ENCODE assay signal across 1 cellular context in the genomic region with DNA sequence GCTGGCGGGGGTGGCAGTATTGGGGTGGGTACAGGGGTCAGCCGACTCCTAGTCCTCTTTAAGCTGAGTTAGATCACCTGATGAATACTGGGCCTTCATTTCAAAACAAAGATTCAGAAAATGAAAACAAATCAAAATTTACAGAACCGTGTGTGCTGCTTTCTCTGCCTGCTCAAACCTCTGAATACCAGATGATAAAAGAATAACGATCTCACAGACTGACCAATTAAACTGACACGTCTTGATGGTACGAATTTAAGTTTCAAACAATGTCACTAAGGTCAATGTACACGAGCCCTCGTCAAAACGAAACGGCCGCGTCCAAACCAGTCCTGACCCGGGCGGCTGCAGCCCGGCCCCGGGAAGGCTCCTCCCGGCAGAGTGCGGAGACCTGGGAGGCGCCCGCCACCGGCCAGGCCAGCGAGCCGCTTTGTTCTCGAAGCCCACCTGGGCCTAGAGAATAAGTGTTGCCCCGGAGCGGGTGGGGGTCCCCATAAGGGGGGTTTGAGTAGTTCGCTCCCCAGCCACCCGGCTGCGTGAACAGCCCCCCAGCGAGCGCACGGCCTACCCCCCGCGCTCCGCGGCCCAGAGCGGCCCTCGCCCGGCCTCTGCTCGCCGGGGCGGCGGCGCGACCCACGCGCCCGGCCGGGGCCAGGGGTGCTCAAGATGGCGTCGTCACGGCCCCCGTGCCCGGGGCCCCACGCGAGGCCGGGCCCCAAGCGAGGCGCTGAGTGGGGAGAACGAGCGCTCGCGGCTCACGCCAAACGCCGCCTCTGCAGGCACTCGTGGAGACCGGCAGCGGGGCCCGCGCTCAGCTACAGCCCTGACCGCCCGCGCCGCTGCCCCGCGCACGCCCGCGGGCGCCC.
TF ChIP-seq lines count a peak whose summit lies in the region.

No MANE protein-coding gene starts in this region.

TF ChIP-seq in HepG2, 621 proteins besides CTCF, POLR2A, EP300 and RAD21 (continued from another document and continues in another):
- TF ChIP-seq, protein P1, sequence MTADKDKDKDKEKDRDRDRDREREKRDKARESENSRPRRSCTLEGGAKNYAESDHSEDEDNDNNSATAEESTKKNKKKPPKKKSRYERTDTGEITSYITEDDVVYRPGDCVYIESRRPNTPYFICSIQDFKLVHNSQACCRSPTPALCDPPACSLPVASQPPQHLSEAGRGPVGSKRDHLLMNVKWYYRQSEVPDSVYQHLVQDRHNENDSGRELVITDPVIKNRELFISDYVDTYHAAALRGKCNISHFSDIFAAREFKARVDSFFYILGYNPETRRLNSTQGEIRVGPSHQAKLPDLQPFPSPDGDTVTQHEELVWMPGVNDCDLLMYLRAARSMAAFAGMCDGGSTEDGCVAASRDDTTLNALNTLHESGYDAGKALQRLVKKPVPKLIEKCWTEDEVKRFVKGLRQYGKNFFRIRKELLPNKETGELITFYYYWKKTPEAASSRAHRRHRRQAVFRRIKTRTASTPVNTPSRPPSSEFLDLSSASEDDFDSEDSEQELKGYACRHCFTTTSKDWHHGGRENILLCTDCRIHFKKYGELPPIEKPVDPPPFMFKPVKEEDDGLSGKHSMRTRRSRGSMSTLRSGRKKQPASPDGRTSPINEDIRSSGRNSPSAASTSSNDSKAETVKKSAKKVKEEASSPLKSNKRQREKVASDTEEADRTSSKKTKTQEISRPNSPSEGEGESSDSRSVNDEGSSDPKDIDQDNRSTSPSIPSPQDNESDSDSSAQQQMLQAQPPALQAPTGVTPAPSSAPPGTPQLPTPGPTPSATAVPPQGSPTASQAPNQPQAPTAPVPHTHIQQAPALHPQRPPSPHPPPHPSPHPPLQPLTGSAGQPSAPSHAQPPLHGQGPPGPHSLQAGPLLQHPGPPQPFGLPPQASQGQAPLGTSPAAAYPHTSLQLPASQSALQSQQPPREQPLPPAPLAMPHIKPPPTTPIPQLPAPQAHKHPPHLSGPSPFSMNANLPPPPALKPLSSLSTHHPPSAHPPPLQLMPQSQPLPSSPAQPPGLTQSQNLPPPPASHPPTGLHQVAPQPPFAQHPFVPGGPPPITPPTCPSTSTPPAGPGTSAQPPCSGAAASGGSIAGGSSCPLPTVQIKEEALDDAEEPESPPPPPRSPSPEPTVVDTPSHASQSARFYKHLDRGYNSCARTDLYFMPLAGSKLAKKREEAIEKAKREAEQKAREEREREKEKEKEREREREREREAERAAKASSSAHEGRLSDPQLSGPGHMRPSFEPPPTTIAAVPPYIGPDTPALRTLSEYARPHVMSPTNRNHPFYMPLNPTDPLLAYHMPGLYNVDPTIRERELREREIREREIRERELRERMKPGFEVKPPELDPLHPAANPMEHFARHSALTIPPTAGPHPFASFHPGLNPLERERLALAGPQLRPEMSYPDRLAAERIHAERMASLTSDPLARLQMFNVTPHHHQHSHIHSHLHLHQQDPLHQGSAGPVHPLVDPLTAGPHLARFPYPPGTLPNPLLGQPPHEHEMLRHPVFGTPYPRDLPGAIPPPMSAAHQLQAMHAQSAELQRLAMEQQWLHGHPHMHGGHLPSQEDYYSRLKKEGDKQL (CRISPR knock-in tag; IDR thresholded peaks at IDR 0.05; ENCODE audit: low read depth) = no peak
- TF ChIP-seq, protein P2, sequence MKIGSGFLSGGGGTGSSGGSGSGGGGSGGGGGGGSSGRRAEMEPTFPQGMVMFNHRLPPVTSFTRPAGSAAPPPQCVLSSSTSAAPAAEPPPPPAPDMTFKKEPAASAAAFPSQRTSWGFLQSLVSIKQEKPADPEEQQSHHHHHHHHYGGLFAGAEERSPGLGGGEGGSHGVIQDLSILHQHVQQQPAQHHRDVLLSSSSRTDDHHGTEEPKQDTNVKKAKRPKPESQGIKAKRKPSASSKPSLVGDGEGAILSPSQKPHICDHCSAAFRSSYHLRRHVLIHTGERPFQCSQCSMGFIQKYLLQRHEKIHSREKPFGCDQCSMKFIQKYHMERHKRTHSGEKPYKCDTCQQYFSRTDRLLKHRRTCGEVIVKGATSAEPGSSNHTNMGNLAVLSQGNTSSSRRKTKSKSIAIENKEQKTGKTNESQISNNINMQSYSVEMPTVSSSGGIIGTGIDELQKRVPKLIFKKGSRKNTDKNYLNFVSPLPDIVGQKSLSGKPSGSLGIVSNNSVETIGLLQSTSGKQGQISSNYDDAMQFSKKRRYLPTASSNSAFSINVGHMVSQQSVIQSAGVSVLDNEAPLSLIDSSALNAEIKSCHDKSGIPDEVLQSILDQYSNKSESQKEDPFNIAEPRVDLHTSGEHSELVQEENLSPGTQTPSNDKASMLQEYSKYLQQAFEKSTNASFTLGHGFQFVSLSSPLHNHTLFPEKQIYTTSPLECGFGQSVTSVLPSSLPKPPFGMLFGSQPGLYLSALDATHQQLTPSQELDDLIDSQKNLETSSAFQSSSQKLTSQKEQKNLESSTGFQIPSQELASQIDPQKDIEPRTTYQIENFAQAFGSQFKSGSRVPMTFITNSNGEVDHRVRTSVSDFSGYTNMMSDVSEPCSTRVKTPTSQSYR (CRISPR knock-in tag; IDR thresholded peaks at IDR 0.05; ENCODE audit: borderline replicate concordance) = no peak
- 0 out of 2 replicates have a peak, but pooled peaks have one; percentile 42 for TF ChIP-seq SP140L (CRISPR knock-in tag; IDR thresholded peaks at IDR 0.05; ENCODE audit: borderline replicate concordance)
- TF ChIP-seq BCL6 (CRISPR knock-in tag; IDR thresholded peaks at IDR 0.05) = no peak
- TF ChIP-seq, protein P3, sequence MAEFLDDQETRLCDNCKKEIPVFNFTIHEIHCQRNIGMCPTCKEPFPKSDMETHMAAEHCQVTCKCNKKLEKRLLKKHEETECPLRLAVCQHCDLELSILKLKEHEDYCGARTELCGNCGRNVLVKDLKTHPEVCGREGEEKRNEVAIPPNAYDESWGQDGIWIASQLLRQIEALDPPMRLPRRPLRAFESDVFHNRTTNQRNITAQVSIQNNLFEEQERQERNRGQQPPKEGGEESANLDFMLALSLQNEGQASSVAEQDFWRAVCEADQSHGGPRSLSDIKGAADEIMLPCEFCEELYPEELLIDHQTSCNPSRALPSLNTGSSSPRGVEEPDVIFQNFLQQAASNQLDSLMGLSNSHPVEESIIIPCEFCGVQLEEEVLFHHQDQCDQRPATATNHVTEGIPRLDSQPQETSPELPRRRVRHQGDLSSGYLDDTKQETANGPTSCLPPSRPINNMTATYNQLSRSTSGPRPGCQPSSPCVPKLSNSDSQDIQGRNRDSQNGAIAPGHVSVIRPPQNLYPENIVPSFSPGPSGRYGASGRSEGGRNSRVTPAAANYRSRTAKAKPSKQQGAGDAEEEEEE (CRISPR knock-in tag; IDR thresholded peaks at IDR 0.05; ENCODE audit: borderline replicate concordance) = 0 out of 2 replicates have a peak, but pooled peaks have one; percentile 11
- TF ChIP-seq PHF21A (CRISPR knock-in tag; IDR thresholded peaks at IDR 0.05) = 0 out of 2 replicates have a peak, but pooled peaks have one; percentile 20
- TF ChIP-seq MAFG (CRISPR knock-in tag; IDR thresholded peaks at IDR 0.05) = no peak
- TF ChIP-seq RXRA (CRISPR knock-in tag; IDR thresholded peaks at IDR 0.05) = 0 out of 2 replicates have a peak, but pooled peaks have one; percentile 2
- TF ChIP-seq FOXC1 (CRISPR knock-in tag; IDR thresholded peaks at IDR 0.05; ENCODE audit: borderline replicate concordance) = peak; percentile 48; the same call in 1 of the 2 replicates
- TF ChIP-seq FOSL1 (CRISPR knock-in tag; IDR thresholded peaks at IDR 0.05; ENCODE audit: borderline replicate concordance) = peak; percentile 27; the same call in 1 of the 2 replicates
- TF ChIP-seq ZNF792 (CRISPR knock-in tag; IDR thresholded peaks at IDR 0.05) = 0 out of 2 replicates have a peak, but pooled peaks have one; percentile 25
- TF ChIP-seq, protein P4, sequence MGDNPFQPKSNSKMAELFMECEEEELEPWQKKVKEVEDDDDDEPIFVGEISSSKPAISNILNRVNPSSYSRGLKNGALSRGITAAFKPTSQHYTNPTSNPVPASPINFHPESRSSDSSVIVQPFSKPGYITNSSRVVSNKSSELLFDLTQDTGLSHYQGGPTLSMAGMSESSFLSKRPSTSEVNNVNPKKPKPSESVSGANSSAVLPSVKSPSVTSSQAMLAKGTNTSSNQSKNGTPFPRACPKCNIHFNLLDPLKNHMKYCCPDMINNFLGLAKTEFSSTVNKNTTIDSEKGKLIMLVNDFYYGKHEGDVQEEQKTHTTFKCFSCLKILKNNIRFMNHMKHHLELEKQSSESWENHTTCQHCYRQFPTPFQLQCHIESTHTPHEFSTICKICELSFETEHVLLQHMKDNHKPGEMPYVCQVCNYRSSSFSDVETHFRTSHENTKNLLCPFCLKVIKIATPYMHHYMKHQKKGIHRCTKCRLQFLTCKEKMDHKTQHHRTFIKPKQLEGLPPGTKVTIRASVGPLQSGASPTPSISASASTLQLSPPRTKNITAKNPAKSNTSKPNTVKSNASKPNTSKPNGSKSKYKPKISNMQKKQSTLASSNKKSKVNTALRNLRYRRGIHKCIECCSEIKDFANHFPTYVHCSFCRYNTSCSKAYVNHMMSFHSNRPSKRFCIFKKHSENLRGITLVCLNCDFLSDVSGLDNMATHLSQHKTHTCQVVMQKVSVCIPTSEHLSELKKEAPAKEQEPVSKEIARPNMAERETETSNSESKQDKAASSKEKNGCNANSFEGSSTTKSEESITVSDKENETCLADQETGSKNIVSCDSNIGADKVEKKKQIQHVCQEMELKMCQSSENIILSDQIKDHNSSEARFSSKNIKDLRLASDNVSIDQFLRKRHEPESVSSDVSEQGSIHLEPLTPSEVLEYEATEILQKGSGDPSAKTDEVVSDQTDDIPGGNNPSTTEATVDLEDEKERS (CRISPR knock-in tag; IDR thresholded peaks at IDR 0.05) = no peak
- no peak for TF ChIP-seq SIX1 (CRISPR knock-in tag; IDR thresholded peaks at IDR 0.05; ENCODE audit: borderline replicate concordance)
- TF ChIP-seq, protein P5, sequence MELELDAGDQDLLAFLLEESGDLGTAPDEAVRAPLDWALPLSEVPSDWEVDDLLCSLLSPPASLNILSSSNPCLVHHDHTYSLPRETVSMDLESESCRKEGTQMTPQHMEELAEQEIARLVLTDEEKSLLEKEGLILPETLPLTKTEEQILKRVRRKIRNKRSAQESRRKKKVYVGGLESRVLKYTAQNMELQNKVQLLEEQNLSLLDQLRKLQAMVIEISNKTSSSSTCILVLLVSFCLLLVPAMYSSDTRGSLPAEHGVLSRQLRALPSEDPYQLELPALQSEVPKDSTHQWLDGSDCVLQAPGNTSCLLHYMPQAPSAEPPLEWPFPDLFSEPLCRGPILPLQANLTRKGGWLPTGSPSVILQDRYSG (CRISPR knock-in tag; IDR thresholded peaks at IDR 0.05) = peak; percentile 32; the same call in 1 of the 2 replicates
- TF ChIP-seq KDM3A (CRISPR knock-in tag; IDR thresholded peaks at IDR 0.05; ENCODE audit: low read depth) = 0 out of 2 replicates have a peak, but pooled peaks have one; percentile 18
- no peak for TF ChIP-seq ZNF724P (CRISPR knock-in tag; IDR thresholded peaks at IDR 0.05; ENCODE audit: borderline replicate concordance)
- no peak for TF ChIP-seq ZNF530 (CRISPR knock-in tag; IDR thresholded peaks at IDR 0.05; ENCODE audit: low read depth)
- TF ChIP-seq RXRB (CRISPR knock-in tag; IDR thresholded peaks at IDR 0.05; ENCODE audit: borderline replicate concordance) = no peak
- TF ChIP-seq ZNF234 (CRISPR knock-in tag; conservative IDR thresholded peaks at IDR 0.05) = peak; percentile 84; the same call in 1 of the 2 replicates
- no peak for TF ChIP-seq XBP1 (CRISPR knock-in tag; IDR thresholded peaks at IDR 0.05)
- no peak for TF ChIP-seq SKI (IDR thresholded peaks at IDR 0.05; ENCODE audit: partially characterized antibody)
- TF ChIP-seq MTF1 (CRISPR knock-in tag; IDR thresholded peaks at IDR 0.05) = 0 out of 2 replicates have a peak, but pooled peaks have one; percentile 24
- peak; percentile 39; the same call in 1 of the 2 replicates for TF ChIP-seq ATF7-NPFF (CRISPR knock-in tag; IDR thresholded peaks at IDR 0.05; ENCODE audit: low read depth)
- TF ChIP-seq ZNF431 (CRISPR knock-in tag; IDR thresholded peaks at IDR 0.05; ENCODE audit: borderline replicate concordance, low read depth) = no peak
- TF ChIP-seq, protein P6, sequence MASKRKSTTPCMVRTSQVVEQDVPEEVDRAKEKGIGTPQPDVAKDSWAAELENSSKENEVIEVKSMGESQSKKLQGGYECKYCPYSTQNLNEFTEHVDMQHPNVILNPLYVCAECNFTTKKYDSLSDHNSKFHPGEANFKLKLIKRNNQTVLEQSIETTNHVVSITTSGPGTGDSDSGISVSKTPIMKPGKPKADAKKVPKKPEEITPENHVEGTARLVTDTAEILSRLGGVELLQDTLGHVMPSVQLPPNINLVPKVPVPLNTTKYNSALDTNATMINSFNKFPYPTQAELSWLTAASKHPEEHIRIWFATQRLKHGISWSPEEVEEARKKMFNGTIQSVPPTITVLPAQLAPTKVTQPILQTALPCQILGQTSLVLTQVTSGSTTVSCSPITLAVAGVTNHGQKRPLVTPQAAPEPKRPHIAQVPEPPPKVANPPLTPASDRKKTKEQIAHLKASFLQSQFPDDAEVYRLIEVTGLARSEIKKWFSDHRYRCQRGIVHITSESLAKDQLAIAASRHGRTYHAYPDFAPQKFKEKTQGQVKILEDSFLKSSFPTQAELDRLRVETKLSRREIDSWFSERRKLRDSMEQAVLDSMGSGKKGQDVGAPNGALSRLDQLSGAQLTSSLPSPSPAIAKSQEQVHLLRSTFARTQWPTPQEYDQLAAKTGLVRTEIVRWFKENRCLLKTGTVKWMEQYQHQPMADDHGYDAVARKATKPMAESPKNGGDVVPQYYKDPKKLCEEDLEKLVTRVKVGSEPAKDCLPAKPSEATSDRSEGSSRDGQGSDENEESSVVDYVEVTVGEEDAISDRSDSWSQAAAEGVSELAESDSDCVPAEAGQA (IDR thresholded peaks at IDR 0.05; ENCODE audit: low read depth) = no peak
- TF ChIP-seq, protein P6 (CRISPR knock-in tag; IDR thresholded peaks at IDR 0.05; ENCODE audit: borderline replicate concordance) = no peak
- TF ChIP-seq ZBTB7A (CRISPR knock-in tag; IDR thresholded peaks at IDR 0.05) = 0 out of 2 replicates have a peak, but pooled peaks have one; percentile 8
- TF ChIP-seq SMC3 (IDR thresholded peaks at IDR 0.05; ENCODE audit: low read length) = no peak
- no peak for TF ChIP-seq SIX4 (CRISPR knock-in tag; IDR thresholded peaks at IDR 0.05)
- TF ChIP-seq ZNF577 (CRISPR knock-in tag; IDR thresholded peaks at IDR 0.05; ENCODE audit: borderline replicate concordance, low read depth) = no peak
- TF ChIP-seq ZNF333 (CRISPR knock-in tag; IDR thresholded peaks at IDR 0.05; ENCODE audit: borderline replicate concordance) = no peak
- no peak for TF ChIP-seq NR2F2 (IDR thresholded peaks at IDR 0.05; ENCODE audit: borderline replicate concordance, low read depth)
- TF ChIP-seq ZBTB21 (CRISPR knock-in tag; IDR thresholded peaks at IDR 0.05) = 0 out of 2 replicates have a peak, but pooled peaks have one; percentile 21
